ENCODE assay signal across 20 cellular contexts in genomic region chr13:99251908-99252307, GRCh38. TPM values are rescaled to one million over a fixed set of nuclear protein-coding genes. Genes with fewer than 3 reads are reported as not detected.
DNase-seq lines count a peak whose midpoint lies in the region; ATAC-seq, FAIRE-seq and TF ChIP-seq lines count a peak whose summit lies in the region.
"Had no signal": no experiment of that assay in that cellular context is flagged by ENCODE, and none has a peak within 500 bp of the region (broad histone marks: within the 10 kb centered on the region; RNA-seq: fewer than 3 reads in every experiment).

No MANE protein-coding gene starts in this region.

- peaks cover 0 to 23% (median 0%) of the 10 kb centered on the region in 11 experiments; a peak in 1 of 22 replicates for H4K20me1 ChIP-seq in BLaER1 treated with 17β-estradiol and CSF1 and Interleukin-3, amounts not matched to agents 10 nM and 100 nM

- no peak for FAIRE-seq in RCC 7860 (lab: Jason Lieb, UNC)
- FAIRE-seq: islet of Langerhans had no signal

- peaks cover 83% of the 10 kb centered on the region for H3K36me3 Mint-ChIP-seq in CD4-positive, alpha-beta T cell (ENCODE audit: low read depth)
- peaks cover 61% of the 10 kb centered on the region for H3K36me3 Mint-ChIP-seq in activated B cell treated with CpG ODN at 0.5 μM for 24 hours (ENCODE audit: low read depth)

- peak overlapping the region; percentile 43 for H3K27ac Mint-ChIP-seq in CD4-positive, alpha-beta T cell
- peak overlapping the region; percentile 64 for H3K27ac Mint-ChIP-seq in activated B cell treated with CpG ODN at 0.5 μM for 24 hours

- H3K9me3 ChIP-seq in BLaER1 treated with 17β-estradiol and CSF1 and Interleukin-3, amounts not matched to agents 10 nM and 100 nM (replicated peaks in 1 of 11): peaks cover 0 to 24% (median 16%) of the 10 kb centered on the region in 11 experiments; a peak in 18 of 22 replicates
- H3K9me3 ChIP-seq in CD4-positive, alpha-beta T cell (ENCODE audit: control insufficient read depth, low read length): no peaks in the 10 kb centered on the region
- H3K9me3 ChIP-seq in lower lobe of right lung: no peaks in the 10 kb centered on the region
- H3K9me3 ChIP-seq: transverse colon had no signal

- H3K9me3 Mint-ChIP-seq in CD4-positive, alpha-beta T cell: no peaks in the 10 kb centered on the region
- peaks cover 4% of the 10 kb centered on the region for H3K9me3 Mint-ChIP-seq in activated B cell treated with CpG ODN at 0.5 μM for 24 hours
- H3K9me3 Mint-ChIP-seq: stimulated activated naive CD8-positive, alpha-beta T cell treated with anti-CD3 and anti-CD28 coated beads, Interleukin-15, amount 100 ng/mL, for 72 hours had no signal

- peaks cover 41 to 91% (median 82%) of the 10 kb centered on the region in 11 experiments for H3K36me3 ChIP-seq in BLaER1 treated with 17β-estradiol and CSF1 and Interleukin-3, amounts not matched to agents 10 nM and 100 nM
- peaks cover 9% of the 10 kb centered on the region for H3K36me3 ChIP-seq in lower lobe of right lung

- no peaks in the 10 kb centered on the region for H3K27me3 ChIP-seq in BLaER1 treated with 17β-estradiol and CSF1 and Interleukin-3, amounts not matched to agents 10 nM and 100 nM
- no peaks in the 10 kb centered on the region for H3K27me3 ChIP-seq in CD4-positive, alpha-beta T cell (ENCODE audit: control insufficient read depth, insufficient read depth, low read length)
- H3K27me3 ChIP-seq in lower lobe of right lung (ENCODE audit: low read depth): no peaks in the 10 kb centered on the region
- H3K27me3 ChIP-seq: heart right ventricle, transverse colon had no signal

- H3K4me1 Mint-ChIP-seq in CD4-positive, alpha-beta T cell (ENCODE audit: low read depth): peaks cover 72% of the 10 kb centered on the region
- peaks cover 56% of the 10 kb centered on the region for H3K4me1 Mint-ChIP-seq in activated B cell treated with CpG ODN at 0.5 μM for 24 hours

- no peak for TF ChIP-seq CTCF in CD4-positive, alpha-beta T cell (IDR thresholded peaks at IDR 0.05)
- TF ChIP-seq CTCF in activated B cell treated with CpG ODN at 0.5 μM for 24 hours (IDR thresholded peaks at IDR 0.05): no peak
- no peak for TF ChIP-seq CTCF in lower lobe of right lung (IDR thresholded peaks at IDR 0.05)

- CTCF ChIA-PET in CD4-positive, alpha-beta T cell (lab: Charles Lee): interaction anchor here (1.2 to 2.0 kb wide), 3 partner anchors 17 to 75 kb away, joined by 3 to 6 read pairs (median 5); no protein-coding TSS in a partner anchor
- CTCF ChIA-PET in activated B cell treated with CpG ODN at 0.5 μM for 24 hours (lab: Charles Lee): interaction anchor here (0.7 to 2.2 kb wide), 4 partner anchors 14 to 185 kb away, joined by 3 to 7 read pairs (median 4); no protein-coding TSS in a partner anchor

- POLR2A ChIA-PET in CD4-positive, alpha-beta T cell (lab: Charles Lee): interaction anchor here (0.6 to 2.0 kb wide), 7 partner anchors 13 to 51 kb away, joined by 3 to 11 read pairs (median 3); partner anchors contain the start of gene UBAC2
- POLR2A ChIA-PET in activated B cell treated with CpG ODN at 0.5 μM for 24 hours (lab: Charles Lee): interaction anchor here (0.6 to 2.8 kb wide), 2 partner anchors 51 to 124 kb away, joined by 7 to 12 read pairs; partner anchors contain the start of gene UBAC2

- no peaks in the 10 kb centered on the region for H3K27me3 Mint-ChIP-seq in CD4-positive, alpha-beta T cell
- H3K27me3 Mint-ChIP-seq in activated B cell treated with CpG ODN at 0.5 μM for 24 hours: no peaks in the 10 kb centered on the region
- H3K27me3 Mint-ChIP-seq: stimulated activated naive CD8-positive, alpha-beta T cell treated with anti-CD3 and anti-CD28 coated beads, Interleukin-15, amount 100 ng/mL, for 72 hours had no signal

- H3K27ac ChIP-seq in BLaER1 treated with 17β-estradiol and CSF1 and Interleukin-3, amounts not matched to agents 10 nM and 100 nM: peak overlapping the region in 6 of 11 experiments; percentile 4 to 19 (median 8); a peak in 8 of 22 replicates
- no peak overlapping the region for H3K27ac ChIP-seq in CD4-positive, alpha-beta T cell (ENCODE audit: low read depth, low read length)
- no peak overlapping the region for H3K27ac ChIP-seq in lower lobe of right lung
- H3K27ac ChIP-seq: heart right ventricle, parathyroid adenoma, transverse colon had no signal

- peaks cover 25 to 50% (median 30%) of the 10 kb centered on the region in 10 experiments for H3K4me1 ChIP-seq in BLaER1 treated with 17β-estradiol and CSF1 and Interleukin-3, amounts not matched to agents 10 nM and 100 nM
- H3K4me1 ChIP-seq in lower lobe of right lung: no peaks in the 10 kb centered on the region
- H3K4me1 ChIP-seq: parathyroid adenoma had no signal

- DNase-seq in CD4-positive, alpha-beta T cell: no peak
- DNase-seq in activated B cell treated with CpG ODN at 0.5 μM for 24 hours: no peak
- no peak for DNase-seq in lower lobe of right lung
- no peak for DNase-seq in NCI-H446 (lab: John Stamatoyannopoulos, UW)
- no peak for DNase-seq in COR-L47 (lab: John Stamatoyannopoulos, UW)
- no peak for DNase-seq in SW 1271 (lab: John Stamatoyannopoulos, UW)
- DNase-seq in RCC 7860 (ENCODE audit: low spot score): no peak
- DNase-seq: activated naive CD4-positive, alpha-beta T cell treated with anti-CD3 and anti-CD28 coated beads, Interleukin-2, amount 50 U/mL, for 16 hours; cortex of kidney; heart right ventricle; NCI-H2081; NCI-H510A; stimulated activated CD4-positive, alpha-beta T cell treated with anti-CD3 and anti-CD28 coated beads, Interleukin-2, amount 100 ng/mL, for 24 hours; stimulated activated naive CD8-positive, alpha-beta T cell treated with anti-CD3 and anti-CD28 coated beads, Interleukin-15, amount 100 ng/mL, for 72 hours; transverse colon had no signal

- H3K4me3 ChIP-seq in BLaER1 treated with 17β-estradiol and CSF1 and Interleukin-3, amounts not matched to agents 10 nM and 100 nM: no peak overlapping the region
- H3K4me3 ChIP-seq in lower lobe of right lung: no peak overlapping the region
- H3K4me3 ChIP-seq: heart right ventricle, lung, transverse colon had no signal

- ATAC-seq in CD4-positive, alpha-beta T cell (ENCODE audit: poor library complexity): no peak
- ATAC-seq in activated B cell treated with CpG ODN at 0.5 μM for 24 hours (ENCODE audit: low read depth): no peak
- peak; percentile 9 to 50 for ATAC-seq in lower lobe of right lung
- ATAC-seq: heart right ventricle; Right ventricle myocardium inferior; stimulated activated naive CD8-positive, alpha-beta T cell treated with anti-CD3 and anti-CD28 coated beads, Interleukin-15, amount 100 ng/mL, for 72 hours had no signal

- no peak overlapping the region for H3K9ac ChIP-seq in BLaER1 treated with 17β-estradiol and CSF1 and Interleukin-3, amounts not matched to agents 10 nM and 100 nM
- H3K9ac ChIP-seq: parathyroid adenoma had no signal

- intact Hi-C loops in CD4-positive, alpha-beta T cell (cut with DNase I, micrococcal nuclease): loop anchor here (10.0 kb wide), 2 partner anchors 167 to 357 kb away; no protein-coding TSS in a partner anchor
- intact Hi-C loops in activated B cell treated with CpG ODN at 0.5 μM for 24 hours (cut with micrococcal nuclease): no loop called here
- intact Hi-C loops in lower lobe of right lung (cut with DNase I): no loop called here

- peak overlapping the region in 6 of 11 experiments; percentile 7 to 54 (median 33); a peak in 10 of 22 replicates for H3K4me2 ChIP-seq in BLaER1 treated with 17β-estradiol and CSF1 and Interleukin-3, amounts not matched to agents 10 nM and 100 nM

- no peak overlapping the region for H3K4me3 Mint-ChIP-seq in CD4-positive, alpha-beta T cell
- no peak overlapping the region for H3K4me3 Mint-ChIP-seq in activated B cell treated with CpG ODN at 0.5 μM for 24 hours

RNA-seq across cellular contexts. Expression of gene GPR18, which starts 6.3 kb away (rescaled TPM):
- total RNA-seq in CD4-positive, alpha-beta T cell: 10 to 100 TPM; 42.9 to 45.1 TPM
- total RNA-seq in activated B cell treated with CpG ODN at 0.5 μM for 24 hours: 29.0 and 32.4 TPM in 2 replicates
- total RNA-seq in lower lobe of right lung: 0.38 TPM
- total RNA-seq: Right ventricle myocardium inferior had no signal

RNA-seq across cellular contexts. Expression of gene UBAC2, which starts 51.3 kb away (rescaled TPM):
- 10 to 100 TPM; 59.8 to 67.4 TPM for total RNA-seq in CD4-positive, alpha-beta T cell
- total RNA-seq in activated B cell treated with CpG ODN at 0.5 μM for 24 hours (40.6 and 51.0 TPM in 2 replicates), lower lobe of right lung (44.5 TPM)

RNA-seq across cellular contexts. Expression of gene GPR183, which starts 55.3 kb away (rescaled TPM):
- 100 to 1,000 TPM; 330 to 337 TPM for total RNA-seq in CD4-positive, alpha-beta T cell
- 84.5 and 86.4 TPM in 2 replicates for total RNA-seq in activated B cell treated with CpG ODN at 0.5 μM for 24 hours
- total RNA-seq in lower lobe of right lung: 9.0 TPM

Comparison
In these comparisons a context has a peak if more than half of its experiments do, and no peak if none do; other contexts are left out.
1. H3K27ac ChIP-seq: peak in BLaER1 treated with 17β-estradiol and CSF1 and Interleukin-3, amounts not matched to agents 10 nM and 100 nM (6 of 11); none in CD4-positive, alpha-beta T cell (single experiment) and lower lobe of right lung (single experiment).
2. ATAC-seq: peak in lower lobe of right lung (2 of 2); none in CD4-positive, alpha-beta T cell (single experiment) and activated B cell treated with CpG ODN at 0.5 μM for 24 hours (single experiment).
3. RNA of gene GPR18, which starts 6.3 kb away (total RNA-seq): 42.9 to 45.1 TPM in CD4-positive, alpha-beta T cell and 29.0 to 32.4 TPM in activated B cell treated with CpG ODN at 0.5 μM for 24 hours; 0.38 TPM in lower lobe of right lung (single experiment); every median in the first group is over 10 times any median in the second.
4. intact Hi-C loops: an anchor here in CD4-positive, alpha-beta T cell (10.0 kb wide); none called in activated B cell treated with CpG ODN at 0.5 μM for 24 hours and lower lobe of right lung.